ENCODE assay signal across 1 cellular context in the genomic region with DNA sequence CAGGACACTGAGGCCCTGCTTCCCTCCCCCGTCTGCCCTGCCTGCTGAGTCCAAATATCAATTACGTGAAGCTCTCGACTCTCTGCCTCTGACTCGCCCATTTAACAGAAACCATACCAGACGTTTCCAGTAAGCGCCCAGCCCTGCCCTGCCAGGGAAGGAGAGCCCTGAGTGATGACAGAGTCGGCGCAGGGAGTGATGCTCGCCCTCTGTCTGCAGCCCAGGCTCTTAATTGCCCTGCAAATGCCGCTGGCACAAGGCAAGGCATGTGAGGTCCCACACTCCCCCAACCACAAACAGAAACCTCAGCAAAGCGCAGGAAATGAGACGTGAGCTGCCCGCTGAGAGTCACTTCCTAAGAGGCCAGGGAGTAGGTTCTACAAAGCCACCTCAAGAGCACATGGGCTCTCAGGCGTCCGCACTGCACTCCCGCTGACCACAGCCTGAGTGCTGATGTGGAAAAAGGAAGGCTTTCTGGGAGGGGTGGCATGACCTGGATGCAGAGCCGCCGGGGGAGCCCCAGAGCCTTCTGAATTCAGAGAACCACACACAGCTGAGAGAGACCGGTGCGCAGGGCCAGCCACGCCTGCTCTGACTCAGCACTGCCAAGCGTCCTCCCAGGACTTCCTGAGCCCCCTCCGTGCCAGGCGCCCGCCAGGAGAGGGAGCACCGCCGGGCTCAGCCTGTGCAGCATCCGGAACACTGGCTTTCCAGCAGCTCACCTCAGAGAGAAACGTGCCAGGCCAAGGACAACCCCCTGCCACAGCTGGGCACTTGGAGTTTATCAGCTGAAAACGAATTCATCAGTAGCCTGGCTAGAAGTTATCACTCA.
TF ChIP-seq lines count a peak whose summit lies in the region.

No MANE protein-coding gene starts in this region.

TF ChIP-seq in K562, 482 proteins besides CTCF, POLR2A, EP300 and RAD21 (continues in another document):
- TF ChIP-seq DDX20 (tag; IDR thresholded peaks at IDR 0.05; ENCODE audit: low read depth) (no peak), ZKSCAN1 (IDR thresholded peaks at IDR 0.05; ENCODE audit: low read depth, low read length) (0 out of 2 replicates have a peak, but pooled peaks have one; percentile 9), ZNF174 (CRISPR knock-in tag; IDR thresholded peaks at IDR 0.05) (no peak), ARID1B (IDR thresholded peaks at IDR 0.05) (peak; percentile 57), ZNF764 (CRISPR knock-in tag; IDR thresholded peaks at IDR 0.05; ENCODE audit: low read depth) (peak; percentile 25; the same call in 1 of the 2 replicates), RBM17 (IDR thresholded peaks at IDR 0.05; ENCODE audit: borderline replicate concordance, low read depth, low read length) (no peak), C11orf30 (IDR thresholded peaks at IDR 0.05; ENCODE audit: low read depth) (peak; percentile 87), MYNN (IDR thresholded peaks at IDR 0.05) (peak; percentile 92), MYNN (CRISPR knock-in tag; IDR thresholded peaks at IDR 0.05) (no peak), CXXC5 (CRISPR knock-in tag; IDR thresholded peaks at IDR 0.05) (peak; percentile 68), MEF2D (tag; conservative IDR thresholded peaks at IDR 0.05; ENCODE audit: low read depth) (no peak), HDGF (IDR thresholded peaks at IDR 0.05) (peak; percentile 18; the same call in 1 of the 2 replicates), CCNT2 (IDR thresholded peaks at IDR 0.05; ENCODE audit: borderline replicate concordance, extremely low read depth, insufficient read length, low read depth, low read length) (peak; percentile 37), TCF3 (CRISPR knock-in tag; IDR thresholded peaks at IDR 0.05) (peak; percentile 9; the same call in 1 of the 2 replicates), NFRKB (IDR thresholded peaks at IDR 0.05; ENCODE audit: low read depth) (peak; percentile 56; the same call in 1 of the 2 replicates), WHSC1 (IDR thresholded peaks at IDR 0.05; ENCODE audit: low read length) (no peak), FOXJ2 (tag; IDR thresholded peaks at IDR 0.05) (no peak), ZNF224 (CRISPR knock-in tag; IDR thresholded peaks at IDR 0.05) (no peak), KLF1 (tag; IDR thresholded peaks at IDR 0.05) (no peak), EP400 (IDR thresholded peaks at IDR 0.05) (peak; percentile 81), RBM34 (IDR thresholded peaks at IDR 0.05; ENCODE audit: borderline replicate concordance, insufficient read depth, low read length) (no peak), MEIS2 (IDR thresholded peaks at IDR 0.05; ENCODE audit: partially characterized antibody) (peak; percentile 26), ZKSCAN8 (CRISPR knock-in tag; IDR thresholded peaks at IDR 0.05) (no peak), HDAC1 (IDR thresholded peaks at IDR 0.05) (peak in 1 of 2 experiments; percentile 66; a peak in 1 of 4 replicates), E2F3 (CRISPR knock-in tag; IDR thresholded peaks at IDR 0.05) (0 out of 2 replicates have a peak, but pooled peaks have one; percentile 45), CREB1 (IDR thresholded peaks at IDR 0.05) (peak; percentile 89), CREB1 (CRISPR knock-in tag; IDR thresholded peaks at IDR 0.05) (0 out of 2 replicates have a peak, but pooled peaks have one; percentile 46), SMAD3 (CRISPR knock-in tag; conservative IDR thresholded peaks at IDR 0.05) (no peak), FOS (IDR thresholded peaks at IDR 0.05; ENCODE audit: extremely low read depth, insufficient read length) (no peak), NCOA6 (IDR thresholded peaks at IDR 0.05) (no peak), TRIM24 (IDR thresholded peaks at IDR 0.05) (0 out of 4 replicates have a peak, but pooled peaks of 1 of the 2 experiments have one; percentile 7), ETV1 (tag; conservative IDR thresholded peaks at IDR 0.05; ENCODE audit: low read depth) (peak; percentile 61), RAD51 (IDR thresholded peaks at IDR 0.05; ENCODE audit: borderline replicate concordance, low read depth) (0 out of 2 replicates have a peak, but pooled peaks have one; percentile 1), BHLHE40 (IDR thresholded peaks at IDR 0.05; ENCODE audit: low read length) (peak; percentile 48; the same call in 1 of the 2 replicates)
- TF ChIP-seq, protein P1, sequence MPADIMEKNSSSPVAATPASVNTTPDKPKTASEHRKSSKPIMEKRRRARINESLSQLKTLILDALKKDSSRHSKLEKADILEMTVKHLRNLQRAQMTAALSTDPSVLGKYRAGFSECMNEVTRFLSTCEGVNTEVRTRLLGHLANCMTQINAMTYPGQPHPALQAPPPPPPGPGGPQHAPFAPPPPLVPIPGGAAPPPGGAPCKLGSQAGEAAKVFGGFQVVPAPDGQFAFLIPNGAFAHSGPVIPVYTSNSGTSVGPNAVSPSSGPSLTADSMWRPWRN (IDR thresholded peaks at IDR 0.05; ENCODE audit: low read depth) = 0 out of 2 replicates have a peak, but pooled peaks have one; percentile 30
- TF ChIP-seq, protein P2, sequence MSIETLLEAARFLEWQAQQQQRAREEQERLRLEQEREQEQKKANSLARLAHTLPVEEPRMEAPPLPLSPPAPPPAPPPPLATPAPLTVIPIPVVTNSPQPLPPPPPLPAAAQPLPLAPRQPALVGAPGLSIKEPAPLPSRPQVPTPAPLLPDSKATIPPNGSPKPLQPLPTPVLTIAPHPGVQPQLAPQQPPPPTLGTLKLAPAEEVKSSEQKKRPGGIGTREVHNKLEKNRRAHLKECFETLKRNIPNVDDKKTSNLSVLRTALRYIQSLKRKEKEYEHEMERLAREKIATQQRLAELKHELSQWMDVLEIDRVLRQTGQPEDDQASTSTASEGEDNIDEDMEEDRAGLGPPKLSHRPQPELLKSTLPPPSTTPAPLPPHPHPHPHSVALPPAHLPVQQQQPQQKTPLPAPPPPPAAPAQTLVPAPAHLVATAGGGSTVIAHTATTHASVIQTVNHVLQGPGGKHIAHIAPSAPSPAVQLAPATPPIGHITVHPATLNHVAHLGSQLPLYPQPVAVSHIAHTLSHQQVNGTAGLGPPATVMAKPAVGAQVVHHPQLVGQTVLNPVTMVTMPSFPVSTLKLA (conservative IDR thresholded peaks at IDR 0.05) = peak; percentile 73 to 87
- TF ChIP-seq, protein P3, sequence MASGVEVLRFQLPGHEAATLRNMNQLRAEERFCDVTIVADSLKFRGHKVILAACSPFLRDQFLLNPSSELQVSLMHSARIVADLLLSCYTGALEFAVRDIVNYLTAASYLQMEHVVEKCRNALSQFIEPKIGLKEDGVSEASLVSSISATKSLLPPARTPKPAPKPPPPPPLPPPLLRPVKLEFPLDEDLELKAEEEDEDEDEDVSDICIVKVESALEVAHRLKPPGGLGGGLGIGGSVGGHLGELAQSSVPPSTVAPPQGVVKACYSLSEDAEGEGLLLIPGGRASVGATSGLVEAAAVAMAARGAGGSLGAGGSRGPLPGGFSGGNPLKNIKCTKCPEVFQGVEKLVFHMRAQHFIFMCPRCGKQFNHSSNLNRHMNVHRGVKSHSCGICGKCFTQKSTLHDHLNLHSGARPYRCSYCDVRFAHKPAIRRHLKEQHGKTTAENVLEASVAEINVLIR (CRISPR knock-in tag; IDR thresholded peaks at IDR 0.05) = peak; percentile 28; the same call in 1 of the 2 replicates
- TF ChIP-seq, protein P4, sequence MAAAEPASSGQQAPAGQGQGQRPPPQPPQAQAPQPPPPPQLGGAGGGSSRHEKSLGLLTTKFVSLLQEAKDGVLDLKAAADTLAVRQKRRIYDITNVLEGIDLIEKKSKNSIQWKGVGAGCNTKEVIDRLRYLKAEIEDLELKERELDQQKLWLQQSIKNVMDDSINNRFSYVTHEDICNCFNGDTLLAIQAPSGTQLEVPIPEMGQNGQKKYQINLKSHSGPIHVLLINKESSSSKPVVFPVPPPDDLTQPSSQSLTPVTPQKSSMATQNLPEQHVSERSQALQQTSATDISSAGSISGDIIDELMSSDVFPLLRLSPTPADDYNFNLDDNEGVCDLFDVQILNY (CRISPR knock-in tag; IDR thresholded peaks at IDR 0.05) = no peak
- TF ChIP-seq, protein P5, sequence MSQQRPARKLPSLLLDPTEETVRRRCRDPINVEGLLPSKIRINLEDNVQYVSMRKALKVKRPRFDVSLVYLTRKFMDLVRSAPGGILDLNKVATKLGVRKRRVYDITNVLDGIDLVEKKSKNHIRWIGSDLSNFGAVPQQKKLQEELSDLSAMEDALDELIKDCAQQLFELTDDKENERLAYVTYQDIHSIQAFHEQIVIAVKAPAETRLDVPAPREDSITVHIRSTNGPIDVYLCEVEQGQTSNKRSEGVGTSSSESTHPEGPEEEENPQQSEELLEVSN (IDR thresholded peaks at IDR 0.05; ENCODE audit: borderline replicate concordance in 1 of 2, extremely low read depth in 1 of 2, insufficient read depth in 1 of 2, insufficient read length in 1 of 2, low read depth in 1 of 2, low read length in 1 of 2, poor library complexity in 1 of 2, severe bottlenecking in 1 of 2) = peak in 1 of 2 experiments; percentile 43
- TF ChIP-seq, protein P6, sequence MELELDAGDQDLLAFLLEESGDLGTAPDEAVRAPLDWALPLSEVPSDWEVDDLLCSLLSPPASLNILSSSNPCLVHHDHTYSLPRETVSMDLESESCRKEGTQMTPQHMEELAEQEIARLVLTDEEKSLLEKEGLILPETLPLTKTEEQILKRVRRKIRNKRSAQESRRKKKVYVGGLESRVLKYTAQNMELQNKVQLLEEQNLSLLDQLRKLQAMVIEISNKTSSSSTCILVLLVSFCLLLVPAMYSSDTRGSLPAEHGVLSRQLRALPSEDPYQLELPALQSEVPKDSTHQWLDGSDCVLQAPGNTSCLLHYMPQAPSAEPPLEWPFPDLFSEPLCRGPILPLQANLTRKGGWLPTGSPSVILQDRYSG (tag; conservative IDR thresholded peaks at IDR 0.05; ENCODE audit: low read depth) = 0 out of 2 replicates have a peak, but pooled peaks have one; percentile 48
- TF ChIP-seq, protein P7, sequence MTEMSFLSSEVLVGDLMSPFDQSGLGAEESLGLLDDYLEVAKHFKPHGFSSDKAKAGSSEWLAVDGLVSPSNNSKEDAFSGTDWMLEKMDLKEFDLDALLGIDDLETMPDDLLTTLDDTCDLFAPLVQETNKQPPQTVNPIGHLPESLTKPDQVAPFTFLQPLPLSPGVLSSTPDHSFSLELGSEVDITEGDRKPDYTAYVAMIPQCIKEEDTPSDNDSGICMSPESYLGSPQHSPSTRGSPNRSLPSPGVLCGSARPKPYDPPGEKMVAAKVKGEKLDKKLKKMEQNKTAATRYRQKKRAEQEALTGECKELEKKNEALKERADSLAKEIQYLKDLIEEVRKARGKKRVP (CRISPR knock-in tag; IDR thresholded peaks at IDR 0.05) = no peak
- TF ChIP-seq, protein P8, sequence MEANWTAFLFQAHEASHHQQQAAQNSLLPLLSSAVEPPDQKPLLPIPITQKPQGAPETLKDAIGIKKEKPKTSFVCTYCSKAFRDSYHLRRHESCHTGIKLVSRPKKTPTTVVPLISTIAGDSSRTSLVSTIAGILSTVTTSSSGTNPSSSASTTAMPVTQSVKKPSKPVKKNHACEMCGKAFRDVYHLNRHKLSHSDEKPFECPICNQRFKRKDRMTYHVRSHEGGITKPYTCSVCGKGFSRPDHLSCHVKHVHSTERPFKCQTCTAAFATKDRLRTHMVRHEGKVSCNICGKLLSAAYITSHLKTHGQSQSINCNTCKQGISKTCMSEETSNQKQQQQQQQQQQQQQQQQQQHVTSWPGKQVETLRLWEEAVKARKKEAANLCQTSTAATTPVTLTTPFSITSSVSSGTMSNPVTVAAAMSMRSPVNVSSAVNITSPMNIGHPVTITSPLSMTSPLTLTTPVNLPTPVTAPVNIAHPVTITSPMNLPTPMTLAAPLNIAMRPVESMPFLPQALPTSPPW (CRISPR knock-in tag; IDR thresholded peaks at IDR 0.05) = peak; percentile 62
- TF ChIP-seq, protein P9, sequence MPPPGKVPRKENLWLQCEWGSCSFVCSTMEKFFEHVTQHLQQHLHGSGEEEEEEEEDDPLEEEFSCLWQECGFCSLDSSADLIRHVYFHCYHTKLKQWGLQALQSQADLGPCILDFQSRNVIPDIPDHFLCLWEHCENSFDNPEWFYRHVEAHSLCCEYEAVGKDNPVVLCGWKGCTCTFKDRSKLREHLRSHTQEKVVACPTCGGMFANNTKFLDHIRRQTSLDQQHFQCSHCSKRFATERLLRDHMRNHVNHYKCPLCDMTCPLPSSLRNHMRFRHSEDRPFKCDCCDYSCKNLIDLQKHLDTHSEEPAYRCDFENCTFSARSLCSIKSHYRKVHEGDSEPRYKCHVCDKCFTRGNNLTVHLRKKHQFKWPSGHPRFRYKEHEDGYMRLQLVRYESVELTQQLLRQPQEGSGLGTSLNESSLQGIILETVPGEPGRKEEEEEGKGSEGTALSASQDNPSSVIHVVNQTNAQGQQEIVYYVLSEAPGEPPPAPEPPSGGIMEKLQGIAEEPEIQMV (tag; conservative IDR thresholded peaks at IDR 0.05; ENCODE audit: low read depth) = peak; percentile 79
- TF ChIP-seq, protein P10, sequence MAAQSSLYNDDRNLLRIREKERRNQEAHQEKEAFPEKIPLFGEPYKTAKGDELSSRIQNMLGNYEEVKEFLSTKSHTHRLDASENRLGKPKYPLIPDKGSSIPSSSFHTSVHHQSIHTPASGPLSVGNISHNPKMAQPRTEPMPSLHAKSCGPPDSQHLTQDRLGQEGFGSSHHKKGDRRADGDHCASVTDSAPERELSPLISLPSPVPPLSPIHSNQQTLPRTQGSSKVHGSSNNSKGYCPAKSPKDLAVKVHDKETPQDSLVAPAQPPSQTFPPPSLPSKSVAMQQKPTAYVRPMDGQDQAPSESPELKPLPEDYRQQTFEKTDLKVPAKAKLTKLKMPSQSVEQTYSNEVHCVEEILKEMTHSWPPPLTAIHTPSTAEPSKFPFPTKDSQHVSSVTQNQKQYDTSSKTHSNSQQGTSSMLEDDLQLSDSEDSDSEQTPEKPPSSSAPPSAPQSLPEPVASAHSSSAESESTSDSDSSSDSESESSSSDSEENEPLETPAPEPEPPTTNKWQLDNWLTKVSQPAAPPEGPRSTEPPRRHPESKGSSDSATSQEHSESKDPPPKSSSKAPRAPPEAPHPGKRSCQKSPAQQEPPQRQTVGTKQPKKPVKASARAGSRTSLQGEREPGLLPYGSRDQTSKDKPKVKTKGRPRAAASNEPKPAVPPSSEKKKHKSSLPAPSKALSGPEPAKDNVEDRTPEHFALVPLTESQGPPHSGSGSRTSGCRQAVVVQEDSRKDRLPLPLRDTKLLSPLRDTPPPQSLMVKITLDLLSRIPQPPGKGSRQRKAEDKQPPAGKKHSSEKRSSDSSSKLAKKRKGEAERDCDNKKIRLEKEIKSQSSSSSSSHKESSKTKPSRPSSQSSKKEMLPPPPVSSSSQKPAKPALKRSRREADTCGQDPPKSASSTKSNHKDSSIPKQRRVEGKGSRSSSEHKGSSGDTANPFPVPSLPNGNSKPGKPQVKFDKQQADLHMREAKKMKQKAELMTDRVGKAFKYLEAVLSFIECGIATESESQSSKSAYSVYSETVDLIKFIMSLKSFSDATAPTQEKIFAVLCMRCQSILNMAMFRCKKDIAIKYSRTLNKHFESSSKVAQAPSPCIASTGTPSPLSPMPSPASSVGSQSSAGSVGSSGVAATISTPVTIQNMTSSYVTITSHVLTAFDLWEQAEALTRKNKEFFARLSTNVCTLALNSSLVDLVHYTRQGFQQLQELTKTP (IDR thresholded peaks at IDR 0.05; ENCODE audit: low read depth in 1 of 2, partially characterized antibody in 2 of 2) = no peak
